In the genomic region with DNA sequence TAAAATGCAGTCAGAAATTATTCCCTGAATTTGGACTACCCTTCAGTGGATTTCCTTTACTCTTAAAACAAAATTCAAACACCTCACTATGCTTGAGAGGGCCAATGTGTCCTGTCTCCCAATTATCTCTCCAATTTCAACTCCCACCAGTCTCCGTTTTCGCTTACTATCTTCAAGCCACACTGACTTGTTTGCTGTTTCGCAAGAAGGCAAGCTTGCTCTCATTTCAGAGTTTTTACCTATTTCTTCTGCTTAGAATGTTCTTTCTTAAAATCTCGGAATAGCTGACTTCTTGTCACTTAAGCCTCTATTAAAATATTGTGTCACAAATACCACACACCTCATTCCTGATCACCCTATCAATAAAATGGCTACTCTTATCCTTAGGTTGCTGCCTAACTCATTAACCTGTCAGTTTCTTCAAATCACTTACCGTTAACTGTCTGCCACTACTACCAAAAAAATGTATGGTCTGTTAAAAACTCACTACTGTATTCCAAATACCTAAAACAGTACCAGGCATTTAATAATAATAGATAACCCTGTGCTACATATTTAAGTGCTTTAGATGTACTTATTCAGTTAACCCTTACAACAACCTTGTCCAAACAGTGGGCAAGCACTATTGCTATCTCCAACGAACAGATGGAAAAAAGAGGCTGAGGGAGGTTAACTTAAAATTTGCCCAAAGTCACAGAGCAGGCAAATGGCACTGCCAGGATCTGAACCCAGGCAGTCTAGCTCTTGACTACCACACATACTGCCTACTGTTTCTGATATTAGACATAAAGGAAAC, we compare ENCODE assay signal across 26 cellular contexts. TPM values are rescaled to one million over a fixed set of nuclear protein-coding genes. Genes with fewer than 3 reads are reported as not detected.
DNase-seq lines count a peak whose midpoint lies in the region; ATAC-seq, FAIRE-seq and TF ChIP-seq lines count a peak whose summit lies in the region.
"Had no signal": no experiment of that assay in that cellular context is flagged by ENCODE, and none has a peak within 500 bp of the region (broad histone marks: within the 10 kb centered on the region; RNA-seq: fewer than 3 reads in every experiment).

No MANE protein-coding gene starts in this region.

- no peak overlapping the region for H2AFZ ChIP-seq in HepG2 (ENCODE audit: low read length)

- intact Hi-C loops in HepG2 (cut with micrococcal nuclease; ENCODE audit: unreplicated experiment) (no loop called here), right lobe of liver (cut with DNase I) (no loop called here), kidney (cut with DNase I) (no loop called here)

- in situ Hi-C loops in HepG2 (cut with HindIII; ENCODE audit: extremely low pct_ligation_motif_present, low pct_unique_long_range_greater_than_20kb), result no loop called here

- no peak for TF ChIP-seq POLR2A in HepG2 (IDR thresholded peaks at IDR 0.05; ENCODE audit: insufficient read depth in 1 of 2, low read depth in 2 of 2, low read length in 2 of 2)
- TF ChIP-seq POLR2A in right lobe of liver (IDR thresholded peaks at IDR 0.05), result no peak
- no peak for TF ChIP-seq POLR2A in erythroblast (IDR thresholded peaks at IDR 0.05; ENCODE audit: low read length)

- TF ChIP-seq RAD21 in HepG2 (CRISPR knock-in tag; IDR thresholded peaks at IDR 0.05), result no peak

- ATAC-seq in HepG2 (no peak), right lobe of liver (no peak), HG02678 (IDR thresholded peaks at IDR 0.05; ENCODE audit: unreplicated experiment) (no peak), HG02970 (IDR thresholded peaks at IDR 0.05; ENCODE audit: low FRiP score, unreplicated experiment) (no peak)
- ATAC-seq: left colon; mucosa of descending colon; right cardiac atrium; stimulated activated naive B cell treated with anti-CD40 and anti-IgM and Interleukin-4, amounts not matched to agents 10 μg/mL and 1 μg/mL and 100 μg/mL, for 72 hours had no signal

- FAIRE-seq in HepG2 (lab: Jason Lieb, UNC), result no peak
- FAIRE-seq in kidney (lab: Jason Lieb, UNC), result no peak
- FAIRE-seq: frontal cortex, G401.6, GM12892 had no signal

- peaks cover 41% of the 10 kb centered on the region for H3K4me1 ChIP-seq in HepG2 (ENCODE audit: insufficient read depth, low read length)
- peaks cover 0 to 9% (median 4%) of the 10 kb centered on the region in 4 donors for H3K4me1 ChIP-seq in right lobe of liver
- H3K4me1 ChIP-seq in kidney (ENCODE audit: control insufficient read depth in 1 of 2, insufficient read depth in 1 of 2, low read depth in 1 of 2, low read length in 2 of 2), result peaks cover 0 to 4% of the 10 kb centered on the region in 2 donors

- H3K9me3 ChIP-seq in HepG2 (ENCODE audit: low read length) (no peaks in the 10 kb centered on the region), right lobe of liver (no peaks in the 10 kb centered on the region), kidney (ENCODE audit: control insufficient read depth in 1 of 2, low read length in 2 of 2) (no peaks in the 10 kb centered on the region)
- H3K9me3 ChIP-seq: mucosa of descending colon, tibial artery had no signal

- TF ChIP-seq CTCF in HepG2 (CRISPR knock-in tag; IDR thresholded peaks at IDR 0.05), result no peak
- no peak for TF ChIP-seq CTCF in right lobe of liver (IDR thresholded peaks at IDR 0.05)
- no peak for TF ChIP-seq CTCF in kidney (IDR thresholded peaks at IDR 0.05; ENCODE audit: borderline replicate concordance, extremely low read depth, insufficient read depth)

- peaks cover 70% of the 10 kb centered on the region for H3K79me2 ChIP-seq in HepG2 (ENCODE audit: insufficient read depth, low read length)

- H3K27ac ChIP-seq in HepG2 (ENCODE audit: extremely low read length, insufficient read depth, low read length), result no peak overlapping the region
- no peak overlapping the region for H3K27ac ChIP-seq in right lobe of liver
- no peak overlapping the region for H3K27ac ChIP-seq in kidney (ENCODE audit: low read depth in 2 of 2, low read length in 2 of 2)
- H3K27ac ChIP-seq: coronary artery, SK-N-MC, tibial artery had no signal

- peaks cover 5% of the 10 kb centered on the region; the same call in 1 of the 2 replicates for H4K20me1 ChIP-seq in HepG2 (ENCODE audit: insufficient read depth, low read length)

- H3K27me3 ChIP-seq in HepG2 (ENCODE audit: control insufficient read depth in 1 of 2, insufficient read depth in 2 of 2, low read length in 2 of 2), result no peaks in the 10 kb centered on the region
- no peaks in the 10 kb centered on the region for H3K27me3 ChIP-seq in right lobe of liver
- H3K27me3 ChIP-seq: tibial artery had no signal

- H3K36me3 ChIP-seq in HepG2 (replicated peaks in 1 of 2; ENCODE audit: control insufficient read depth in 1 of 2, insufficient read depth in 2 of 2, low read length in 2 of 2) (peaks cover 0 to 20% of the 10 kb centered on the region in 2 experiments; a peak in 3 of 5 replicates), right lobe of liver (no peaks in the 10 kb centered on the region), kidney (ENCODE audit: control insufficient read depth in 1 of 2, insufficient read depth in 2 of 2, low read length in 2 of 2) (no peaks in the 10 kb centered on the region)

- DNase-seq in HepG2 (ENCODE audit: low spot score) (no peak), right lobe of liver (no peak), OCI-M1 (lab: John Stamatoyannopoulos, UW) (peak; percentile 40), erythroblast (lab: John Stamatoyannopoulos, UW) (peak; percentile 38 to 52), ureter (ENCODE audit: low spot score) (no peak), kidney (no peak)
- DNase-seq: activated CD4-positive, alpha-beta T cell treated with anti-CD3 and anti-CD28 coated beads for 48 hours; activated naive CD4-positive, alpha-beta T cell treated with Interleukin-2 at 50 U/mL for 16 hours; HFFc6; left colon; mucosa of descending colon; NCI-H1436 treated with DMSO at 0.1 percent for 48 hours; NCI-H2171; occipital lobe; right cardiac atrium; stimulated activated CD4-positive, alpha-beta T cell treated with anti-CD3 and anti-CD28 coated beads, Interleukin-15, amount 100 ng/mL, for 24 hours; stimulated activated naive B cell treated with anti-CD40 and anti-IgM and Interleukin-4, amounts not matched to agents 10 μg/mL and 1 μg/mL and 100 μg/mL, for 72 hours; tibial artery had no signal

- TF ChIP-seq EP300 in HepG2 (IDR thresholded peaks at IDR 0.05; ENCODE audit: low read depth in 2 of 2, low read length in 2 of 2) (no peak), HepG2 (CRISPR knock-in tag; IDR thresholded peaks at IDR 0.05; ENCODE audit: borderline replicate concordance) (no peak)

- no peak overlapping the region for H3K4me3 ChIP-seq in HepG2 (replicated peaks in 1 of 3; ENCODE audit: insufficient read depth in 1 of 3, low read depth in 2 of 3, low read length in 3 of 3)
- no peak overlapping the region for H3K4me3 ChIP-seq in right lobe of liver
- no peak overlapping the region for H3K4me3 ChIP-seq in kidney (ENCODE audit: low read length in 2 of 2)
- H3K4me3 ChIP-seq: coronary artery, mucosa of descending colon, SK-N-MC, tibial artery had no signal

- peak overlapping the region; percentile 26; the same call in 1 of the 2 replicates for H3K4me2 ChIP-seq in HepG2 (ENCODE audit: low read depth, low read length)

- 64% methylated on average over 6 of the region's 6 CpGs for WGBS in HepG2 (ENCODE audit: low lambda C conversion rate)
- WGBS in right lobe of liver (ENCODE audit: insufficient coverage, low coverage, low lambda C conversion rate, missing lambda C conversion rate), result 64% methylated on average over 6 of the region's 6 CpGs

- POLR2A ChIA-PET in HepG2 (lab: Yijun Ruan, JAX), result interaction anchor here (1.6 kb wide), 1 partner anchor 48 kb away, joined by 3 read pairs; no protein-coding TSS in a partner anchor

- BruUV-seq in HepG2 (replicated peaks; lab: Mats Ljungman, UMichigan), result TSS peak; percentile 3

- CTCF ChIA-PET in HepG2 (lab: Yijun Ruan, JAX; ENCODE audit: low intra/inter-chr PET ratio, low total read pairs), result no interaction called here

- H3K9ac ChIP-seq in HepG2 (ENCODE audit: insufficient read depth, low read depth, low read length) (no peak overlapping the region), kidney (ENCODE audit: low read length in 2 of 2) (no peak overlapping the region)

RNA-seq across cellular contexts. Expression of gene UBA6, which starts 2.9 kb away (rescaled TPM):
- total RNA-seq in HepG2 (2016; rRNA removed; fragmentation: Illumina TruSeq; extraction: Trizol), result 75.4 and 153 TPM in 2 replicates
- 4.5 TPM in 2 replicates for total RNA-seq in HepG2 (2016; cell fraction: cytosol; rRNA removed; fragmentation: Illumina TruSeq; extraction: Trizol; ENCODE audit: low read depth)
- total RNA-seq in HepG2 (2016; cell fraction: insoluble cytoplasmic fraction; rRNA removed; fragmentation: Illumina TruSeq; extraction: Trizol), result 73.9 and 131 TPM in 2 replicates
- 12.0 and 16.0 TPM in 2 replicates for total RNA-seq in HepG2 (2016; cell fraction: membrane; rRNA removed; fragmentation: Illumina TruSeq; extraction: Trizol)
- total RNA-seq in HepG2 (2016; cell fraction: nucleus; rRNA removed; fragmentation: Illumina TruSeq; extraction: Trizol), result 65.0 and 67.0 TPM in 2 replicates
- polyA plus RNA-seq in HepG2 (2011; rRNA removed), result 25.6 and 33.3 TPM in 2 replicates
- polyA plus RNA-seq in HepG2 (2011; cell fraction: cytosol; rRNA removed), result 21.1 and 24.7 TPM in 2 replicates
- 53.3 and 61.9 TPM in 2 replicates for polyA plus RNA-seq in HepG2 (2011; cell fraction: nucleus; rRNA removed)
- 21.2 and 31.8 TPM in 2 replicates for polyA plus RNA-seq in HepG2 (2012)
- polyA plus RNA-seq in HepG2 (2016; cell fraction: cytosol; fragmentation: Illumina TruSeq; extraction: Trizol; ENCODE audit: low read depth), result 0.36 and 0.42 TPM in 2 replicates
- 30.7 and 31.3 TPM in 2 replicates for polyA plus RNA-seq in HepG2 (2016; cell fraction: insoluble cytoplasmic fraction; fragmentation: Illumina TruSeq; extraction: Trizol; ENCODE audit: low read depth)
- 1.7 and 1.8 TPM in 2 replicates for polyA plus RNA-seq in HepG2 (2016; cell fraction: membrane; fragmentation: Illumina TruSeq; extraction: Trizol; ENCODE audit: low read depth)
- polyA plus RNA-seq in HepG2 (2016; cell fraction: nucleus; fragmentation: Illumina TruSeq; extraction: Trizol; ENCODE audit: insufficient read depth, low read depth), result 40.8 and 51.8 TPM in 2 replicates
- polyA minus RNA-seq in HepG2 (2011; rRNA and poly(A)+ RNA removed; ENCODE audit: low replicate concordance), result 23.8 and 28.1 TPM in 2 replicates
- polyA minus RNA-seq in HepG2 (2011; cell fraction: cytosol; rRNA and poly(A)+ RNA removed), result 87.0 and 107 TPM in 2 replicates
- polyA minus RNA-seq in HepG2 (2011; cell fraction: nucleus; rRNA and poly(A)+ RNA removed), result 150 and 178 TPM in 2 replicates
- total RNA-seq in right lobe of liver, result 10 to 100 TPM; 17.5 to 46.5 (median 24.7) TPM
- total RNA-seq in ureter, result 64.6 TPM
- 45.8 TPM for total RNA-seq in kidney
- polyA plus RNA-seq in kidney (ENCODE audit: insufficient read depth, low read depth, low replicate concordance), result 5.2 TPM

RNA-seq across cellular contexts. Expression of gene GNRHR, which starts 56.1 kb away (rescaled TPM):
- not detected in 2 replicates for total RNA-seq in HepG2 (2016; rRNA removed; fragmentation: Illumina TruSeq; extraction: Trizol)
- not detected in 2 replicates for total RNA-seq in HepG2 (2016; cell fraction: cytosol; rRNA removed; fragmentation: Illumina TruSeq; extraction: Trizol; ENCODE audit: low read depth)
- not detected in 2 replicates for total RNA-seq in HepG2 (2016; cell fraction: insoluble cytoplasmic fraction; rRNA removed; fragmentation: Illumina TruSeq; extraction: Trizol)
- total RNA-seq in HepG2 (2016; cell fraction: membrane; rRNA removed; fragmentation: Illumina TruSeq; extraction: Trizol), result not detected in 2 replicates
- total RNA-seq in HepG2 (2016; cell fraction: nucleus; rRNA removed; fragmentation: Illumina TruSeq; extraction: Trizol), result not detected in 2 replicates
- polyA plus RNA-seq in HepG2 (2011; rRNA removed), result not detected in 2 replicates
- polyA plus RNA-seq in HepG2 (2011; cell fraction: cytosol; rRNA removed), result not detected in 2 replicates
- not detected in 2 replicates for polyA plus RNA-seq in HepG2 (2011; cell fraction: nucleus; rRNA removed)
- polyA plus RNA-seq in HepG2 (2012), result 0.09 and 0.19 TPM in 2 replicates
- not detected in 2 replicates for polyA plus RNA-seq in HepG2 (2016; cell fraction: cytosol; fragmentation: Illumina TruSeq; extraction: Trizol; ENCODE audit: low read depth)
- not detected in 2 replicates for polyA plus RNA-seq in HepG2 (2016; cell fraction: insoluble cytoplasmic fraction; fragmentation: Illumina TruSeq; extraction: Trizol; ENCODE audit: low read depth)
- polyA plus RNA-seq in HepG2 (2016; cell fraction: membrane; fragmentation: Illumina TruSeq; extraction: Trizol; ENCODE audit: low read depth), result not detected in 2 replicates
- not detected in 2 replicates for polyA plus RNA-seq in HepG2 (2016; cell fraction: nucleus; fragmentation: Illumina TruSeq; extraction: Trizol; ENCODE audit: insufficient read depth, low read depth)
- not detected in 2 replicates for polyA minus RNA-seq in HepG2 (2011; rRNA and poly(A)+ RNA removed; ENCODE audit: low replicate concordance)
- polyA minus RNA-seq in HepG2 (2011; cell fraction: cytosol; rRNA and poly(A)+ RNA removed), result not detected in 2 replicates
- polyA minus RNA-seq in HepG2 (2011; cell fraction: nucleus; rRNA and poly(A)+ RNA removed), result not detected in 2 replicates
- not detected for total RNA-seq in right lobe of liver
- not detected for total RNA-seq in ureter
- total RNA-seq in kidney, result not detected
- polyA plus RNA-seq in kidney (ENCODE audit: insufficient read depth, low read depth, low replicate concordance), result not detected
- total RNA-seq: frontal cortex, HFFc6, HT1080, left colon, mucosa of descending colon, occipital lobe, right cardiac atrium had no signal
- polyA plus RNA-seq: right cardiac atrium had no signal

Comparison
In these comparisons a context has a peak if more than half of its experiments do, and no peak if none do; other contexts are left out.
1. DNase-seq: peak in OCI-M1 (single experiment) and erythroblast (2 of 2); none in HepG2 (single experiment), right lobe of liver (0 of 3), ureter (single experiment) and kidney (single experiment).